34 cellular contexts compared by ENCODE assay signal in genomic region chr7:17854297-17855047, GRCh38.
DNase-seq lines count a peak whose midpoint lies in the region; ATAC-seq and TF ChIP-seq lines count a peak whose summit lies in the region.
"Had no signal": no experiment of that assay in that cellular context is flagged by ENCODE, and none has a peak within 500 bp of the region (broad histone marks: within the 10 kb centered on the region; RNA-seq: fewer than 3 reads in every experiment).

No MANE protein-coding gene starts in this region.

- TF ChIP-seq CTCF in natural killer cell (IDR thresholded peaks at IDR 0.05): no peak

- peaks cover 10% of the 10 kb centered on the region for H3K9me3 ChIP-seq in adipocyte (ENCODE audit: control insufficient read depth, low read length)
- no peaks in the 10 kb centered on the region for H3K9me3 ChIP-seq in Karpas-422 (ENCODE audit: low read length)

- H3K27me3 ChIP-seq in adipocyte (replicated peaks; ENCODE audit: control insufficient read depth, insufficient read depth, low read length) (no peaks in the 10 kb centered on the region), Karpas-422 (ENCODE audit: low read length) (no peaks in the 10 kb centered on the region)
- H3K27me3 ChIP-seq: BLaER1 treated with 17β-estradiol and CSF1 and Interleukin-3, amounts not matched to agents 10 nM and 100 nM; esophagus muscularis mucosa; gastrocnemius medialis; spleen; uterus had no signal

- H3K9me2 ChIP-seq in Karpas-422 (replicated peaks; ENCODE audit: insufficient read depth, low read length): no peaks in the 10 kb centered on the region

- H3K9me3 Mint-ChIP-seq in natural killer cell treated with Interleukin-12 subunit alpha and Interleukin-12 subunit beta and Interleukin-15 and Interleukin-18, amount 100 ng/mL, for 72 hours: peaks cover 3% of the 10 kb centered on the region
- peaks cover 2 to 3% of the 10 kb centered on the region in 2 donors for H3K9me3 Mint-ChIP-seq in natural killer cell

- peaks cover 62% of the 10 kb centered on the region for H3K79me2 ChIP-seq in Karpas-422 (ENCODE audit: low read length)

- H3K27ac ChIP-seq in Karpas-422 (ENCODE audit: low read length): no peak overlapping the region
- H3K27ac ChIP-seq: BLaER1 treated with 17β-estradiol and CSF1 and Interleukin-3, amounts not matched to agents 10 nM and 100 nM; esophagus muscularis mucosa; gastrocnemius medialis; HL-60; parathyroid adenoma; spleen; uterus had no signal

- peaks cover 46% of the 10 kb centered on the region for H3K36me3 Mint-ChIP-seq in natural killer cell treated with Interleukin-12 subunit alpha and Interleukin-12 subunit beta and Interleukin-15 and Interleukin-18, amount 100 ng/mL, for 72 hours
- H3K36me3 Mint-ChIP-seq in natural killer cell: peaks cover 32% of the 10 kb centered on the region

- H3K4me3 Mint-ChIP-seq in natural killer cell treated with Interleukin-12 subunit alpha and Interleukin-12 subunit beta and Interleukin-15 and Interleukin-18, amount 100 ng/mL, for 72 hours: peak overlapping the region; percentile 31
- H3K4me3 Mint-ChIP-seq in natural killer cell: no peak overlapping the region
- H3K4me3 Mint-ChIP-seq: endodermal cell; GM23338; nephron; stimulated activated memory B cell treated with anti-CD40 and anti-IgM and Interleukin-4, amounts not matched to agents 10 μg/mL and 1 μg/mL and 100 μg/mL, for 72 hours; T-helper 1 cell treated with Interleukin-12 subunit alpha and Interleukin-12 subunit beta and Interleukin-4 antibody, amounts not matched to agents 30 μg/mL and 1 μg/mL, for 36 hours had no signal

- H3K4me1 ChIP-seq in adipocyte (ENCODE audit: control insufficient read depth, insufficient read depth, low read length) (no peaks in the 10 kb centered on the region), Karpas-422 (ENCODE audit: low read length) (no peaks in the 10 kb centered on the region)
- H3K4me1 ChIP-seq: esophagus muscularis mucosa, parathyroid adenoma, spleen, uterus had no signal

- no peak for DNase-seq in natural killer cell treated with Interleukin-12 subunit alpha and Interleukin-12 subunit beta and Interleukin-15 and Interleukin-18, amount 100 ng/mL, for 72 hours (ENCODE audit: low spot score)
- no peak for DNase-seq in natural killer cell
- peak; percentile 9 for DNase-seq in adipocyte (ENCODE audit: low read depth)
- DNase-seq in COLO668 (lab: John Stamatoyannopoulos, UW; ENCODE audit: unreplicated experiment): no peak
- DNase-seq in Karpas-422: no peak
- no peak for DNase-seq in HUDEP-2 (lab: John Stamatoyannopoulos, UW; ENCODE audit: unreplicated experiment in 76 of 76)
- DNase-seq: activated CD4-positive, alpha-beta T cell treated with anti-CD3 and anti-CD28 coated beads, Interleukin-2, amount 50 U/mL, for 1 hour; activated naive CD4-positive, alpha-beta T cell treated with Interleukin-2 at 50 U/mL for 16 hours; amniotic stem cell; Calu3; cortex of kidney; DND-41; endodermal cell; gastrocnemius medialis; hypothalamus; left ventricle myocardium superior; NCI-H1694 treated with DMSO at 0.1 percent for 48 hours; NCI-H748 treated with DMSO at 0.1 percent for 48 hours; right cardiac atrium; RPMI8226; spleen; stimulated activated CD4-positive, alpha-beta T cell treated with anti-CD3 and anti-CD28 coated beads, Interleukin-2, amount 100 ng/mL, for 48 hours; uterus had no signal

- peak overlapping the region; percentile 36 to 80 for H3K27ac Mint-ChIP-seq in natural killer cell treated with Interleukin-12 subunit alpha and Interleukin-12 subunit beta and Interleukin-15 and Interleukin-18, amount 100 ng/mL, for 72 hours
- H3K27ac Mint-ChIP-seq in natural killer cell: no peak overlapping the region
- H3K27ac Mint-ChIP-seq: endodermal cell; GM23338; nephron; stimulated activated memory B cell treated with anti-CD40 and anti-IgM and Interleukin-4, amounts not matched to agents 10 μg/mL and 1 μg/mL and 100 μg/mL, for 72 hours; T-helper 1 cell treated with Interleukin-12 subunit alpha and Interleukin-12 subunit beta and Interleukin-4 antibody, amounts not matched to agents 30 μg/mL and 1 μg/mL, for 36 hours had no signal

- no peaks in the 10 kb centered on the region for H3K27me3 Mint-ChIP-seq in natural killer cell treated with Interleukin-12 subunit alpha and Interleukin-12 subunit beta and Interleukin-15 and Interleukin-18, amount 100 ng/mL, for 72 hours
- H3K27me3 Mint-ChIP-seq in natural killer cell (ENCODE audit: low read depth in 2 of 2): no peaks in the 10 kb centered on the region
- H3K27me3 Mint-ChIP-seq: stimulated activated memory B cell treated with anti-CD40 and anti-IgM and Interleukin-4, amounts not matched to agents 10 μg/mL and 1 μg/mL and 100 μg/mL, for 72 hours had no signal

- no peak overlapping the region for H3K4me2 ChIP-seq in Karpas-422 (ENCODE audit: low read depth, low read length, poor library complexity, severe bottlenecking)
- H3K4me2 ChIP-seq: BLaER1 treated with 17β-estradiol and CSF1 and Interleukin-3, amounts not matched to agents 10 nM and 100 nM; GM23338 had no signal

- H3K4me1 Mint-ChIP-seq in natural killer cell treated with Interleukin-12 subunit alpha and Interleukin-12 subunit beta and Interleukin-15 and Interleukin-18, amount 100 ng/mL, for 72 hours (ENCODE audit: low read depth in 2 of 2): peaks cover 18 to 49% of the 10 kb centered on the region in 2 donors
- peaks cover 0 to 25% of the 10 kb centered on the region in 2 donors for H3K4me1 Mint-ChIP-seq in natural killer cell
- H3K4me1 Mint-ChIP-seq: nephron had no signal

- no peaks in the 10 kb centered on the region for H4K20me1 ChIP-seq in Karpas-422 (ENCODE audit: insufficient read depth, low read depth, low read length)
- H4K20me1 ChIP-seq: BLaER1 treated with 17β-estradiol and CSF1 and Interleukin-3, amounts not matched to agents 10 nM and 100 nM had no signal

- H3K4me3 ChIP-seq in adipocyte (ENCODE audit: low read length): no peak overlapping the region
- H3K4me3 ChIP-seq in Karpas-422 (ENCODE audit: low read length): no peak overlapping the region
- H3K4me3 ChIP-seq: BLaER1 treated with 17β-estradiol and CSF1 and Interleukin-3, amounts not matched to agents 10 nM and 100 nM; esophagus muscularis mucosa; gastrocnemius medialis; GM23338; spleen; uterus had no signal

- ATAC-seq in natural killer cell treated with Interleukin-12 subunit alpha and Interleukin-12 subunit beta and Interleukin-15 and Interleukin-18, amount 100 ng/mL, for 72 hours: peak in 1 of 2 donors; percentile 76
- ATAC-seq in natural killer cell (no peak), HG03108 (IDR thresholded peaks at IDR 0.05; ENCODE audit: unreplicated experiment) (peak; percentile 49), GM21447 (IDR thresholded peaks at IDR 0.05; ENCODE audit: unreplicated experiment) (no peak)
- ATAC-seq: gastrocnemius medialis; GM23338; HepG2; left ventricle myocardium superior; right cardiac atrium; stimulated activated memory B cell treated with anti-CD40 and anti-IgM and Interleukin-4, amounts not matched to agents 10 μg/mL and 1 μg/mL and 100 μg/mL, for 72 hours had no signal

- H3K9ac ChIP-seq in adipocyte (ENCODE audit: low read length) (no peak overlapping the region), Karpas-422 (ENCODE audit: low read length) (no peak overlapping the region)
- H3K9ac ChIP-seq: BLaER1 treated with 17β-estradiol and CSF1 and Interleukin-3, amounts not matched to agents 10 nM and 100 nM; parathyroid adenoma had no signal

- no peak overlapping the region for H2AFZ ChIP-seq in Karpas-422 (ENCODE audit: low read length)
- H2AFZ ChIP-seq: GM23338, parathyroid adenoma had no signal

- H3K36me3 ChIP-seq in adipocyte (ENCODE audit: control insufficient read depth, insufficient read depth, low read length, severe bottlenecking): peaks cover 39% of the 10 kb centered on the region
- peaks cover 40% of the 10 kb centered on the region for H3K36me3 ChIP-seq in Karpas-422 (ENCODE audit: insufficient read depth, low read length)
- H3K36me3 ChIP-seq: uterus had no signal

- intact Hi-C loops in natural killer cell (cut with micrococcal nuclease): no loop called here

Comparison
In these comparisons a context has a peak if more than half of its experiments do, and no peak if none do; other contexts are left out.
1. H3K27ac Mint-ChIP-seq: peak in natural killer cell treated with Interleukin-12 subunit alpha and Interleukin-12 subunit beta and Interleukin-15 and Interleukin-18, amount 100 ng/mL, for 72 hours (2 of 2); none in natural killer cell (0 of 2).